Comparison of ENCODE assay signal across 26 cellular contexts in the genomic region with DNA sequence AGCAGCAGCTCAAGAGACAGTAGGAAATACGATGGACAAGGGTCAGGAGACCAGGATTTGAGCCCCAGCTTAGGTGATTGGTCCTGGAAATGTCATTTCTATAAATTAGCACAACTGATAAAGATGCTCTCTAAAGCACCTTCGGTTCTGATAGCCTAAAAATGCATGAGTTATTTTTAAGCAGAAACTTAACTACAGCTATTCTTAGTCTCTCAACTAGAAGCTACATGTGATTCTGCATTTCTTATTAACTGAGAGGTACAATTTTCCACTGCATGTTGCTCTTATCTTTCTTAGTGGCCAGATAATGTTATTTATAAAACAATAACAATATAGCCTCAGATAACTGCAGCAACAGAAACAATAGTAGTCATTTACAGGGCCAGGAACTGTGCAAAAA.
DNase-seq lines count a peak whose midpoint lies in the region; ATAC-seq and TF ChIP-seq lines count a peak whose summit lies in the region.
"Had no signal": no experiment of that assay in that cellular context is flagged by ENCODE, and none has a peak within 500 bp of the region (broad histone marks: within the 10 kb centered on the region; RNA-seq: fewer than 3 reads in every experiment).

No MANE protein-coding gene starts in this region.

- H3K4me3 ChIP-seq in mesendoderm (ENCODE audit: low read length) (no peak overlapping the region), GM23248 (no peak overlapping the region)
- H3K4me3 ChIP-seq: BLaER1 treated with 17β-estradiol and CSF1 and Interleukin-3, amounts not matched to agents 10 nM and 100 nM; GM23338; Peyer's patch had no signal

- H3K27me3 Mint-ChIP-seq in CD4-positive, alpha-beta T cell, result peaks cover 14% of the 10 kb centered on the region

- H3K56ac ChIP-seq in mesendoderm (ENCODE audit: low read length), result no peak overlapping the region

- intact Hi-C loops in Right ventricle myocardium inferior (cut with DNase I), result no loop called here
- intact Hi-C loops in left cardiac atrium (cut with DNase I), result no loop called here
- intact Hi-C loops in CD4-positive, alpha-beta T cell (cut with DNase I, micrococcal nuclease), result no loop called here

- H3K4me1 Mint-ChIP-seq in CD4-positive, alpha-beta T cell (ENCODE audit: low read depth), result no peaks in the 10 kb centered on the region
- H3K4me1 Mint-ChIP-seq: CD8-positive, alpha-beta memory T cell had no signal

- H2BK15ac ChIP-seq in mesendoderm (replicated peaks; ENCODE audit: low read depth), result peak overlapping the region; percentile 20

- no peak overlapping the region for H3K4me3 Mint-ChIP-seq in CD4-positive, alpha-beta T cell
- H3K4me3 Mint-ChIP-seq: CD8-positive, alpha-beta memory T cell; GM23338 had no signal

- H3K79me1 ChIP-seq in mesendoderm (ENCODE audit: low read length), result no peaks in the 10 kb centered on the region

- H3K36me3 ChIP-seq in mesendoderm (ENCODE audit: control insufficient read depth, insufficient read depth, low read length) (no peaks in the 10 kb centered on the region), GM23248 (ENCODE audit: low read depth) (no peaks in the 10 kb centered on the region)
- H3K36me3 ChIP-seq: BLaER1 treated with 17β-estradiol and CSF1 and Interleukin-3, amounts not matched to agents 10 nM and 100 nM; Peyer's patch had no signal

- in situ Hi-C loops in GM23248 (cut with MboI), result no loop called here

- H3K9me3 ChIP-seq in CD4-positive, alpha-beta T cell (ENCODE audit: control insufficient read depth, low read length), result no peaks in the 10 kb centered on the region
- H3K9me3 ChIP-seq in GM23248 (ENCODE audit: low read depth), result no peaks in the 10 kb centered on the region
- H3K9me3 ChIP-seq: BLaER1 treated with 17β-estradiol and CSF1 and Interleukin-3, amounts not matched to agents 10 nM and 100 nM; Peyer's patch had no signal

- TF ChIP-seq CTCF in CD4-positive, alpha-beta T cell (IDR thresholded peaks at IDR 0.05), result no peak

- H2BK5ac ChIP-seq in mesendoderm (ENCODE audit: low read length), result no peak overlapping the region

- H4K8ac ChIP-seq in mesendoderm (ENCODE audit: low read depth, low read length), result no peak overlapping the region

- H3K9ac ChIP-seq in mesendoderm (ENCODE audit: low read length), result no peak overlapping the region
- H3K9ac ChIP-seq in GM23248, result no peak overlapping the region
- H3K9ac ChIP-seq: BLaER1 treated with 17β-estradiol and CSF1 and Interleukin-3, amounts not matched to agents 10 nM and 100 nM had no signal

- no peak overlapping the region for H3K23ac ChIP-seq in mesendoderm (ENCODE audit: low read length)

- H3K4ac ChIP-seq in mesendoderm (ENCODE audit: low read depth, low read length), result peak overlapping the region; percentile 25

- no peaks in the 10 kb centered on the region for H3K9me2 ChIP-seq in GM23248 (ENCODE audit: insufficient read depth)

- peaks cover 2% of the 10 kb centered on the region for H3K9me3 Mint-ChIP-seq in CD4-positive, alpha-beta T cell
- H3K9me3 Mint-ChIP-seq: CD8-positive, alpha-beta memory T cell; GM23338 had no signal

- H3K27me3 ChIP-seq in mesendoderm (ENCODE audit: insufficient read depth, low read length, poor library complexity), result no peaks in the 10 kb centered on the region
- no peaks in the 10 kb centered on the region for H3K27me3 ChIP-seq in CD4-positive, alpha-beta T cell (ENCODE audit: control insufficient read depth, insufficient read depth, low read length)
- H3K27me3 ChIP-seq in GM23248 (replicated peaks; ENCODE audit: insufficient read depth), result no peaks in the 10 kb centered on the region
- H3K27me3 ChIP-seq: BLaER1 treated with 17β-estradiol and CSF1 and Interleukin-3, amounts not matched to agents 10 nM and 100 nM; Peyer's patch had no signal

- peak overlapping the region; percentile 42 for H3K27ac ChIP-seq in caudate nucleus (ENCODE audit: low read depth, low read length)
- no peak overlapping the region for H3K27ac ChIP-seq in mesendoderm (ENCODE audit: low read depth, low read length)
- no peak overlapping the region for H3K27ac ChIP-seq in CD4-positive, alpha-beta T cell (ENCODE audit: low read depth, low read length)
- no peak overlapping the region for H3K27ac ChIP-seq in GM23248
- H3K27ac ChIP-seq: 22Rv1; BLaER1 treated with 17β-estradiol and CSF1 and Interleukin-3, amounts not matched to agents 10 nM and 100 nM; HL-60; Peyer's patch had no signal

- H3K18ac ChIP-seq in mesendoderm (ENCODE audit: low read length), result no peak overlapping the region

- no peak overlapping the region for H2AK5ac ChIP-seq in mesendoderm (ENCODE audit: low read length)

- peak; percentile 46 for ATAC-seq in Right ventricle myocardium inferior
- no peak for ATAC-seq in left cardiac atrium
- peak; percentile 46 for ATAC-seq in HG03066 (IDR thresholded peaks at IDR 0.05; ENCODE audit: low read depth, unreplicated experiment)
- ATAC-seq in CD4-positive, alpha-beta T cell (ENCODE audit: poor library complexity), result no peak
- ATAC-seq: GM23338, HCT116, HepG2 had no signal

- no peak overlapping the region for H2AFZ ChIP-seq in GM23248
- H2AFZ ChIP-seq: GM23338 had no signal

- H4K20me1 ChIP-seq in GM23248 (ENCODE audit: insufficient read depth), result no peaks in the 10 kb centered on the region
- H4K20me1 ChIP-seq: BLaER1 treated with 17β-estradiol and CSF1 and Interleukin-3, amounts not matched to agents 10 nM and 100 nM had no signal

- POLR2A ChIA-PET in CD4-positive, alpha-beta T cell (lab: Charles Lee), result no interaction called here

- H3K79me2 ChIP-seq in mesendoderm (ENCODE audit: control insufficient read depth, insufficient read depth, low read length) (no peaks in the 10 kb centered on the region), GM23248 (ENCODE audit: insufficient read depth) (no peaks in the 10 kb centered on the region)

- H3K4me2 ChIP-seq in mesendoderm (ENCODE audit: low read length), result no peak overlapping the region
- no peak overlapping the region for H3K4me2 ChIP-seq in GM23248 (ENCODE audit: unreplicated experiment)
- H3K4me2 ChIP-seq: GM23338 had no signal

- H3K4me1 ChIP-seq in mesendoderm (ENCODE audit: control insufficient read depth, low read depth, low read length), result peaks cover 14% of the 10 kb centered on the region
- H3K4me1 ChIP-seq in GM23248 (ENCODE audit: insufficient read depth), result peaks cover 35% of the 10 kb centered on the region
- H3K4me1 ChIP-seq: Peyer's patch had no signal

- H4K5ac ChIP-seq in mesendoderm (ENCODE audit: low read length), result no peak overlapping the region

- no peak overlapping the region for H3K27ac Mint-ChIP-seq in CD4-positive, alpha-beta T cell
- H3K27ac Mint-ChIP-seq: CD8-positive, alpha-beta memory T cell; GM23338 had no signal

- H3K36me3 Mint-ChIP-seq in CD4-positive, alpha-beta T cell (ENCODE audit: low read depth), result no peaks in the 10 kb centered on the region
- H3K36me3 Mint-ChIP-seq: CD8-positive, alpha-beta memory T cell had no signal

- H2BK120ac ChIP-seq in mesendoderm (ENCODE audit: low read depth, low read length), result no peak overlapping the region

- peaks cover 35% of the 10 kb centered on the region for H3F3A ChIP-seq in GM23248 (ENCODE audit: insufficient read depth)

- WGBS in mesendoderm (ENCODE audit: extremely low coverage, insufficient coverage, low lambda C conversion rate), result no CpG with 5 or more reads among the region's 2 CpGs
- WGBS in GM23248 (ENCODE audit: low coverage in 1 of 2, low lambda C conversion rate in 2 of 2, missing lambda C conversion rate in 2 of 2), 2 experiments, result 95 to 98% methylated on average over 2 of the region's 2 CpGs

- CTCF ChIA-PET in CD4-positive, alpha-beta T cell (lab: Charles Lee), result interaction anchor here (1.0 kb wide), 1 partner anchor 10 kb away, joined by 5 read pairs; no protein-coding TSS in a partner anchor

- DNase-seq in Right ventricle myocardium inferior (ENCODE audit: missing footprints), result no peak
- no peak for DNase-seq in left cardiac atrium
- peak in 1 of 61 donors; percentile 18 for DNase-seq in caudate nucleus (lab: John Stamatoyannopoulos, UW)
- DNase-seq in mesendoderm, result no peak
- DNase-seq in CD4-positive, alpha-beta T cell, result no peak
- DNase-seq in GM23248, result no peak
- DNase-seq in 8988T, result no peak
- DNase-seq: Calu3; CD8-positive, alpha-beta memory T cell; DMS153; KBM-7; NCI-H1105; NCI-H146; NCI-H2029; NCI-H2227 treated with DMSO at 0.1 percent for 48 hours; NCI-H510A; NCI-H748 treated with DMSO at 0.1 percent for 48 hours; NK-92 treated with Interleukin-12 subunit alpha and Interleukin-12 subunit beta, amount 100 ng/mL, for 24 hours; Peyer's patch had no signal

Comparison
In these comparisons a context has a peak if more than half of its experiments do, and no peak if none do; other contexts are left out.
1. ATAC-seq: peak in Right ventricle myocardium inferior (single experiment) and HG03066 (single experiment); none in left cardiac atrium (0 of 2) and CD4-positive, alpha-beta T cell (single experiment).